ENCODE assay signal across 8 cellular contexts in genomic region chr15:92882697-92883642, GRCh38. TPM values are rescaled to one million over a fixed set of nuclear protein-coding genes. Genes with fewer than 3 reads are reported as not detected.
A peak's percentile ranks its signal among the peaks of the same experiment; 100 is the strongest.
DNase-seq lines count a peak whose midpoint lies in the region; ATAC-seq, FAIRE-seq and TF ChIP-seq lines count a peak whose summit lies in the region.

No MANE protein-coding gene starts in this region.

- DNase-seq in GM12892 (ENCODE audit: insufficient read length) = no peak
- DNase-seq in LHCN-M2 (ENCODE audit: low read depth) = peak; percentile 19
- peak; percentile 71 for DNase-seq in activated T-cell treated with anti-CD3 and anti-CD28 coated beads, Interleukin-2, amount 50 U/mL, for 1 hour
- DNase-seq in fibroblast of pulmonary artery (ENCODE audit: low read depth) = no peak
- DNase-seq in osteocyte (ENCODE audit: extremely low spot score, unreplicated experiment) = no peak
- no peak for DNase-seq in superior temporal gyrus (ENCODE audit: extremely low spot score)
- no peak for DNase-seq in NOMO-1 treated with dmso at 0.1 percent for 144 hours (lab: John Stamatoyannopoulos, UW; ENCODE audit: unreplicated experiment)

- no peak for TF ChIP-seq CTCF in fibroblast of pulmonary artery (IDR thresholded peaks at IDR 0.05; ENCODE audit: low read length, missing control alignments)
- no peak for TF ChIP-seq CTCF in osteocyte (IDR thresholded peaks at IDR 0.05)

- peak; percentile 21 for FAIRE-seq in GM12892 (lab: Jason Lieb, UNC)

- peak overlapping the region; percentile 81 for H3K4me3 ChIP-seq in fibroblast of pulmonary artery (replicated peaks; ENCODE audit: low read depth, low read length)

- no peaks in the 10 kb centered on the region for H3K27me3 Mint-ChIP-seq in osteocyte (ENCODE audit: unreplicated experiment)

- peaks cover 41% of the 10 kb centered on the region for H3K36me3 Mint-ChIP-seq in osteocyte (ENCODE audit: unreplicated experiment)

- H3K27ac Mint-ChIP-seq in osteocyte (ENCODE audit: unreplicated experiment) = peak overlapping the region; percentile 99

- H3K9me3 Mint-ChIP-seq in osteocyte (ENCODE audit: unreplicated experiment) = no peaks in the 10 kb centered on the region

- H3K4me3 Mint-ChIP-seq in osteocyte (ENCODE audit: unreplicated experiment) = peak overlapping the region; percentile 87

- peak; percentile 51 for ATAC-seq in GM21786 (IDR thresholded peaks at IDR 0.05; ENCODE audit: unreplicated experiment)

- peak; percentile 96 for TF ChIP-seq POLR2A in GM12892 (IDR thresholded peaks at IDR 0.05; ENCODE audit: low read depth, low read length)

- H3K4me1 Mint-ChIP-seq in osteocyte (ENCODE audit: unreplicated experiment) = peaks cover 39% of the 10 kb centered on the region

RNA-seq across cellular contexts. Expression of gene CHD2, which starts 17.2 kb away (rescaled TPM):
- polyA plus RNA-seq in GM12892 (2012; ENCODE audit: missing spikeins) = 66.6 TPM
- total RNA-seq in LHCN-M2 (2014; rRNA removed) (28.6 and 36.0 TPM in 2 replicates), osteocyte (89.9 and 102 TPM in 2 replicates)
- 15.4 TPM for polyA plus RNA-seq in LHCN-M2 (2012)

Comparison
In these comparisons a context has a peak if more than half of its experiments do, and no peak if none do; other contexts are left out.
1. DNase-seq: peak in LHCN-M2 (single experiment) and activated T-cell treated with anti-CD3 and anti-CD28 coated beads, Interleukin-2, amount 50 U/mL, for 1 hour (single experiment); none in GM12892 (single experiment), fibroblast of pulmonary artery (single experiment), osteocyte (single experiment), superior temporal gyrus (single experiment) and NOMO-1 treated with dmso at 0.1 percent for 144 hours (single experiment).